ENCODE assay signal across 26 cellular contexts in the genomic region with DNA sequence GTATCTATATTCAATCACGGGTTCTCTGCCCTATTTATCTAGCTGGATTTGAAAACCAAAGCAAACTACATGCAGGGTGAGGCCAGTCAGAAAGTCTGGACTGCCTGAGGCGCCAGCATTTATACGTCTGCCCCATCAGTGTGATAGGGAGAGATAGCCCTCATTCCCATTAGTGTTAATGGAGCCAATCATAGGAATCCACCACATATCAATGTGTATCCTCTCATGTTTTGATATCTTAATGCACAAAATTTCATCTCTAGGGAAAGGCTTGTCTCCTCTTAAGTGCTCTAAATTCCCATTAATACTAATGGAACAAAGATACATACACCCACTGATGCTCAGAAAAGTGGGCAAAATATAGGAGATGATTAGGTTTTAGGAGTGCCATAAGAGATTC.
"Had no signal": no experiment of that assay in that cellular context is flagged by ENCODE, and none has a peak within 500 bp of the region (broad histone marks: within the 10 kb centered on the region; RNA-seq: fewer than 3 reads in every experiment).

No MANE protein-coding gene starts in this region.

- H2AFZ ChIP-seq: neural progenitor cell, parathyroid adenoma had no signal

- H3K4me1 ChIP-seq: neural progenitor cell, parathyroid adenoma, psoas muscle, right lobe of liver, sigmoid colon, stomach, thyroid gland, tibial nerve, upper lobe of right lung, uterus had no signal

- H3K27me3 ChIP-seq: neural progenitor cell, ovary, right lobe of liver, sigmoid colon, stomach, thyroid gland, tibial nerve, upper lobe of right lung, uterus had no signal

- H3K4me3 ChIP-seq: neural progenitor cell, ovary, psoas muscle, right lobe of liver, sigmoid colon, stomach, thoracic aorta, thyroid gland, tibial nerve, upper lobe of right lung, uterus had no signal

- H3K4me2 ChIP-seq: neural progenitor cell had no signal

- H3K36me3 ChIP-seq: neural progenitor cell, ovary, right lobe of liver, sigmoid colon, stomach, thoracic aorta, thyroid gland, tibial nerve, upper lobe of right lung, uterus had no signal

- H3K27ac ChIP-seq: neural progenitor cell, ovary, parathyroid adenoma, psoas muscle, right lobe of liver, sigmoid colon, stomach, thoracic aorta, thyroid gland, tibial nerve, upper lobe of right lung, uterus had no signal

- H3K79me2 ChIP-seq: parathyroid adenoma had no signal

- DNase-seq: naive thymus-derived CD4-positive, alpha-beta T cell; nephron progenitor cell; occipital lobe; ovary; posterior cingulate gyrus; psoas muscle; right cardiac atrium; right lobe of liver; sigmoid colon; small intestine; stimulated activated CD4-positive, alpha-beta T cell treated with anti-CD3 and anti-CD28 coated beads, Interleukin-15, amount 100 ng/mL, for 24 hours; stimulated activated CD4-positive, alpha-beta T cell treated with anti-CD3 and anti-CD28 coated beads, Interleukin-2, amount 100 ng/mL, for 24 hours; stimulated activated CD4-positive, alpha-beta T cell treated with anti-CD3 and anti-CD28 coated beads, Interleukin-2, amount 100 ng/mL, for 48 hours; stimulated activated CD4-positive, alpha-beta T cell treated with anti-CD3 and anti-CD28 coated beads, Interleukin-4, amount 100 ng/mL, for 24 hours; stimulated activated naive B cell treated with anti-CD40 and anti-IgM and Interleukin-4, amounts not matched to agents 10 μg/mL and 1 μg/mL and 100 μg/mL, for 72 hours; stimulated activated naive CD4-positive, alpha-beta T cell treated with Interleukin-2 at 50 U/mL for 16 hours; stomach; thyroid gland; upper lobe of right lung; uterus had no signal

- H3K9me3 ChIP-seq: ovary, right lobe of liver, thyroid gland had no signal

- ATAC-seq: naive thymus-derived CD4-positive, alpha-beta T cell; natural killer cell treated with Interleukin-12 subunit alpha and Interleukin-12 subunit beta and Interleukin-15 and Interleukin-18, amount 100 ng/mL, for 72 hours; psoas muscle; right cardiac atrium; right lobe of liver; stimulated activated effector memory CD8-positive, alpha-beta T cell treated with anti-CD3 and anti-CD28 coated beads, Interleukin-12 subunit alpha, Interleukin-12 subunit beta, amount 100 ng/mL, for 72 hours; stimulated activated naive B cell treated with anti-CD40 and anti-IgM and Interleukin-4, amounts not matched to agents 10 μg/mL and 1 μg/mL and 100 μg/mL, for 72 hours; upper lobe of right lung had no signal

- H3K9ac ChIP-seq: neural progenitor cell, parathyroid adenoma had no signal
